Comparison of ENCODE assay signal across 7 cellular contexts in the genomic region with DNA sequence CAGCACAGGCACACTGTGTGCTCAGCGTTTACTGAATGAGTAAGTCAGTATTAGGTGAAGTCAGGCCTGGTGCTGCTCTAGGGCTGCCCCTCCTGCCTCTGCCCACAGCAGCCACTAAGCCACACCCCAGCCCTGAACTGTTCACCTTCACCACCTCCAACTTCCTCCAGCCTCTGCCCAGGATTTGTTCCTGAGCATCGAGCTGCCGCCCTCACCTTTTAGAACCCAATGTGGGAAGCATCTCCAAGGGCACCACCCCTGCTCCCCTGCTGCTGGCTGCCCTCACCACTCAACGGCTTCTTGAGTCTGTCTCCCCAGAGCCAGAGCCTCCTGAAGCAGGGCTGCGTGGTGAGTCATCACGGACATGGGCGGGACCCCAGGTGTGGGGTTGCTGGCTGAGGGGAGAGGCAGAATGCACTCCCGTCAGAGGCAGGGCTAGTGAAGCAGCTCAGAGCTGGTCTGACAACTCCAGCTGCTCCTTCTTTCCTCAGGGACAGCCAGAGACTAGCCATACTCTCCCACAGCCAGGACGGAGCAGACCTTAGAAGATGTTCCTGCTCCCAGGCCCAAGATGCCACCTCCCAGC. TPM values are rescaled to one million over a fixed set of nuclear protein-coding genes. Genes with fewer than 3 reads are reported as not detected.
A peak's percentile ranks its signal among the peaks of the same experiment; 100 is the strongest.
DNase-seq lines count a peak whose midpoint lies in the region; ATAC-seq, FAIRE-seq and TF ChIP-seq lines count a peak whose summit lies in the region.

No MANE protein-coding gene starts in this region.

- no peaks in the 10 kb centered on the region for H3K27me3 ChIP-seq in gastroesophageal sphincter

- no peak for TF ChIP-seq CTCF in NB4 (IDR thresholded peaks at IDR 0.05; ENCODE audit: low read depth, low read length)
- no peak for TF ChIP-seq CTCF in gastroesophageal sphincter (IDR thresholded peaks at IDR 0.05)
- TF ChIP-seq CTCF in GM13977 (IDR thresholded peaks at IDR 0.05; ENCODE audit: extremely low read depth, insufficient read depth, missing control alignments) = no peak
- TF ChIP-seq CTCF in D721Med (IDR thresholded peaks at IDR 0.05; ENCODE audit: insufficient read depth, missing control alignments) = no peak

- no peaks in the 10 kb centered on the region for H3K9me3 ChIP-seq in gastroesophageal sphincter

- H3K4me3 ChIP-seq in NB4 (ENCODE audit: low read depth, low read length) (no peak overlapping the region), gastroesophageal sphincter (no peak overlapping the region)

- ATAC-seq in gastroesophageal sphincter = no peak

- peaks cover 0 to 54% of the 10 kb centered on the region in 2 donors for H3K36me3 ChIP-seq in gastroesophageal sphincter

- TF ChIP-seq EP300 in gastroesophageal sphincter (IDR thresholded peaks at IDR 0.05) = no peak

- H3K27ac ChIP-seq in gastroesophageal sphincter = peak overlapping the region in 3 of 4 donors; percentile 7 to 24 (median 14)

- no peak for FAIRE-seq in D721Med (lab: Jason Lieb, UNC)

- in situ Hi-C loops in GM13977 (cut with MboI; ENCODE audit: low pct_unique_long_range_greater_than_20kb, low sequenced_read_pairs, unreplicated experiment) = no loop called here

- peak; percentile 46 for DNase-seq in NB4 (ENCODE audit: low read depth)
- DNase-seq in activated CD8-positive, alpha-beta memory T cell treated with anti-CD3 and anti-CD28 coated beads for 4 hours (ENCODE audit: low read depth in 2 of 2) = peak; percentile 54 to 67
- peak; percentile 50 to 63 for DNase-seq in stimulated activated CD8-positive, alpha-beta memory T cell treated with anti-CD3 and anti-CD28 coated beads, Interleukin-15, amount 100 ng/mL, for 4 hours (ENCODE audit: low read depth in 2 of 2)
- DNase-seq in GM13977 (ENCODE audit: low spot score) = no peak
- no peak for DNase-seq in NCI-H187 treated with DMSO at 0.1 percent for 48 hours (lab: John Stamatoyannopoulos, UW)
- DNase-seq in D721Med (ENCODE audit: insufficient read length, low spot score) = no peak

- TF ChIP-seq POLR2A in NB4 (IDR thresholded peaks at IDR 0.05; ENCODE audit: extremely low read depth, insufficient read length) = no peak
- no peak for TF ChIP-seq POLR2A in gastroesophageal sphincter (IDR thresholded peaks at IDR 0.05)

- WGBS in gastroesophageal sphincter (ENCODE audit: low coverage in 1 of 2), 2 donors = 59 to 60% methylated on average over 2 of the region's 9 CpGs

- H3K4me1 ChIP-seq in gastroesophageal sphincter = peaks cover 0 to 48% (median 29%) of the 10 kb centered on the region in 3 donors

RNA-seq across cellular contexts. Expression of a gene that starts 5.8 kb away (rescaled TPM):
- 10 to 100 TPM; 37.2 to 87.0 (median 74.8) TPM for total RNA-seq in gastroesophageal sphincter

RNA-seq across cellular contexts. Expression of a gene that starts 11.3 kb away (rescaled TPM):
- total RNA-seq in gastroesophageal sphincter = 10 to 100 TPM; 23.8 to 36.2 (median 31.3) TPM

RNA-seq across cellular contexts. Expression of a gene that starts 13.4 kb away (rescaled TPM):
- total RNA-seq in gastroesophageal sphincter = 10 to 100 TPM in 2 of 4 donors, 1 to 10 TPM in 2; 4.8 to 12.3 (median 7.9) TPM

RNA-seq across cellular contexts. Expression of a gene that starts 17.5 kb away (rescaled TPM):
- 1 to 10 TPM; 2.4 to 8.8 (median 4.0) TPM for total RNA-seq in gastroesophageal sphincter

RNA-seq across cellular contexts. Expression of a gene that starts 17.5 kb away (rescaled TPM):
- 10 to 100 TPM in 1 of 4 donors, 1 to 10 TPM in 3; 4.2 to 12.3 (median 7.9) TPM for total RNA-seq in gastroesophageal sphincter

Comparison
In these comparisons a context has a peak if more than half of its experiments do, and no peak if none do; other contexts are left out.
1. DNase-seq: peak in NB4 (single experiment), activated CD8-positive, alpha-beta memory T cell treated with anti-CD3 and anti-CD28 coated beads for 4 hours (2 of 2) and stimulated activated CD8-positive, alpha-beta memory T cell treated with anti-CD3 and anti-CD28 coated beads, Interleukin-15, amount 100 ng/mL, for 4 hours (2 of 2); none in GM13977 (single experiment), NCI-H187 treated with DMSO at 0.1 percent for 48 hours (single experiment) and D721Med (single experiment).